1 cellular context compared by ENCODE assay signal in the genomic region with DNA sequence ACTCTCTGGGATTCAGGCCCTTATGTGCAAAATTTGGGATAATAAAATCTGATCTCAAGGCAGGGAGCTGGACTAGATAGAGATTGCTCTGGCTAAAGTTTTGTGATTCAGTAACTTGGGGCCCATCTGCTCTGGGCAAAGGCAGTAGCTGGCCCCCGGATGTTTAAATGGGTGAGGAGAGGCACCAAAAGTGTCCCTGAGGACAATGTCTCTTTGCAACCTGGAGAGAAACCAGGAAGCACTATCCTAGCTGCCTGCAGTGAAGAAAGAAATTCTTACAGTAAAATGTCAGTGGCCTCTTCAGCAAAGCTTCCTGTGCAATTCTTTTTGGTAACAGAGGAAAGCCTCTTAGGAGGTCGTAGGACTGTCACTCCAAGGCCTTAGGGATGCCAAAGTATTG.
TF ChIP-seq lines count a peak whose summit lies in the region.

No MANE protein-coding gene starts in this region.

TF ChIP-seq in GM23338, 12 proteins besides CTCF, POLR2A, EP300 and RAD21:
- TF ChIP-seq ZNF462 (CRISPR knock-in tag; IDR thresholded peaks at IDR 0.05) (no peak), EZH2 (IDR thresholded peaks at IDR 0.05; ENCODE audit: low read depth, unreplicated experiment) (no peak), STAT1 (IDR thresholded peaks at IDR 0.05; ENCODE audit: unreplicated experiment) (no peak), POLR2AphosphoS5 (IDR thresholded peaks at IDR 0.05; ENCODE audit: low read depth) (no peak), ZNF331 (CRISPR knock-in tag; IDR thresholded peaks at IDR 0.05; ENCODE audit: low read depth) (no peak), EZH2phosphoT487 (IDR thresholded peaks at IDR 0.05; ENCODE audit: unreplicated experiment) (no peak), NANOG (IDR thresholded peaks at IDR 0.05; ENCODE audit: borderline replicate concordance) (no peak), JUNB (IDR thresholded peaks at IDR 0.05; ENCODE audit: unreplicated experiment) (no peak)
- TF ChIP-seq, protein P1, sequence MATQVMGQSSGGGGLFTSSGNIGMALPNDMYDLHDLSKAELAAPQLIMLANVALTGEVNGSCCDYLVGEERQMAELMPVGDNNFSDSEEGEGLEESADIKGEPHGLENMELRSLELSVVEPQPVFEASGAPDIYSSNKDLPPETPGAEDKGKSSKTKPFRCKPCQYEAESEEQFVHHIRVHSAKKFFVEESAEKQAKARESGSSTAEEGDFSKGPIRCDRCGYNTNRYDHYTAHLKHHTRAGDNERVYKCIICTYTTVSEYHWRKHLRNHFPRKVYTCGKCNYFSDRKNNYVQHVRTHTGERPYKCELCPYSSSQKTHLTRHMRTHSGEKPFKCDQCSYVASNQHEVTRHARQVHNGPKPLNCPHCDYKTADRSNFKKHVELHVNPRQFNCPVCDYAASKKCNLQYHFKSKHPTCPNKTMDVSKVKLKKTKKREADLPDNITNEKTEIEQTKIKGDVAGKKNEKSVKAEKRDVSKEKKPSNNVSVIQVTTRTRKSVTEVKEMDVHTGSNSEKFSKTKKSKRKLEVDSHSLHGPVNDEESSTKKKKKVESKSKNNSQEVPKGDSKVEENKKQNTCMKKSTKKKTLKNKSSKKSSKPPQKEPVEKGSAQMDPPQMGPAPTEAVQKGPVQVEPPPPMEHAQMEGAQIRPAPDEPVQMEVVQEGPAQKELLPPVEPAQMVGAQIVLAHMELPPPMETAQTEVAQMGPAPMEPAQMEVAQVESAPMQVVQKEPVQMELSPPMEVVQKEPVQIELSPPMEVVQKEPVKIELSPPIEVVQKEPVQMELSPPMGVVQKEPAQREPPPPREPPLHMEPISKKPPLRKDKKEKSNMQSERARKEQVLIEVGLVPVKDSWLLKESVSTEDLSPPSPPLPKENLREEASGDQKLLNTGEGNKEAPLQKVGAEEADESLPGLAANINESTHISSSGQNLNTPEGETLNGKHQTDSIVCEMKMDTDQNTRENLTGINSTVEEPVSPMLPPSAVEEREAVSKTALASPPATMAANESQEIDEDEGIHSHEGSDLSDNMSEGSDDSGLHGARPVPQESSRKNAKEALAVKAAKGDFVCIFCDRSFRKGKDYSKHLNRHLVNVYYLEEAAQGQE (IDR thresholded peaks at IDR 0.05; ENCODE audit: unreplicated experiment) = no peak
